ENCODE assay signal across 14 cellular contexts in the genomic region with DNA sequence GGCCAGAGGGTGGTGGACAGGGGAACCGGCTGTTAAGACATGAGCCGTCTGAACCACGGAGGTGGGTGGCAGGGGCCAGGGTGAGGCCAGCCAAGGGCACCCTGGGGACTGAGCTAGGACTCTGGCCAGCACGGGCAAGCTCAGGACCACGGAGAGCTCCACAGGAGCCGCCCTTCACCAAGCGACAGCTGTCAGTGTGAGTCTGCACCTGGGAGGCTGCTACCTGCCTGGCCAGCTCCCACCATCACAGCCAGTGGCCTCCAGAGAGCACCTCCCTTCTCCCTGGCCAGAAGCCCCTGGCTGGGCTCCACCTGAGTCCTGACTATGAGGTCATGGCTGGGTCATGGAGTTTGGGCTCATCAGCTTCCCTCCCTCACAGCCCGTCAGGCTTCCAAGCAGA. TPM values are rescaled to one million over a fixed set of nuclear protein-coding genes. Genes with fewer than 3 reads are reported as not detected.
DNase-seq lines count a peak whose midpoint lies in the region; ATAC-seq and TF ChIP-seq lines count a peak whose summit lies in the region.
"Had no signal": no experiment of that assay in that cellular context is flagged by ENCODE, and none has a peak within 500 bp of the region (broad histone marks: within the 10 kb centered on the region; RNA-seq: fewer than 3 reads in every experiment).

No MANE protein-coding gene starts in this region.

- no peaks in the 10 kb centered on the region for H4K20me1 ChIP-seq in hepatocyte (ENCODE audit: insufficient read depth, poor library complexity, severe bottlenecking)

- H2AFZ ChIP-seq in hepatocyte, result no peak overlapping the region

- intact Hi-C loops in Right ventricle myocardium inferior (cut with DNase I), result no loop called here
- intact Hi-C loops in cardiac septum (cut with DNase I), result no loop called here
- intact Hi-C loops in thyroid gland (cut with DNase I), result no loop called here

- no peaks in the 10 kb centered on the region for H3K4me1 Mint-ChIP-seq in activated CD4-positive, alpha-beta T cell treated with anti-CD3 and anti-CD28 coated beads, Interleukin-2, amount 10 ng/mL, durations not matched to agents 7 days and 5 days

- H3K27ac ChIP-seq in hepatocyte (no peak overlapping the region), thyroid gland (no peak overlapping the region)
- H3K27ac ChIP-seq: KMS-11, upper lobe of left lung had no signal

- H3K4me1 ChIP-seq in hepatocyte (ENCODE audit: insufficient read depth) (peaks cover 31% of the 10 kb centered on the region), thyroid gland (no peaks in the 10 kb centered on the region)

- H3K27me3 ChIP-seq in hepatocyte (no peaks in the 10 kb centered on the region), thyroid gland (no peaks in the 10 kb centered on the region)
- H3K27me3 ChIP-seq: upper lobe of left lung had no signal

- peaks cover 53% of the 10 kb centered on the region for H3K79me2 ChIP-seq in hepatocyte

- no peak overlapping the region for H3K4me3 ChIP-seq in hepatocyte
- H3K4me3 ChIP-seq in thyroid gland (replicated peaks in 1 of 3), result no peak overlapping the region
- H3K4me3 ChIP-seq: upper lobe of left lung had no signal

- H3K36me3 ChIP-seq in hepatocyte (replicated peaks; ENCODE audit: insufficient read depth, low read depth) (no peaks in the 10 kb centered on the region), thyroid gland (no peaks in the 10 kb centered on the region)

- no peak overlapping the region for H3K4me2 ChIP-seq in hepatocyte
- H3K4me2 ChIP-seq: KMS-11 had no signal

- H3K27me3 Mint-ChIP-seq in activated CD4-positive, alpha-beta T cell treated with anti-CD3 and anti-CD28 coated beads, Interleukin-2, amount 10 ng/mL, durations not matched to agents 7 days and 5 days, result no peaks in the 10 kb centered on the region

- DNase-seq in Right ventricle myocardium inferior (ENCODE audit: missing footprints), result peak; percentile 31
- no peak for DNase-seq in cardiac septum (ENCODE audit: low spot score)
- DNase-seq in activated CD4-positive, alpha-beta T cell treated with anti-CD3 and anti-CD28 coated beads, Interleukin-2, amount 10 ng/mL, durations not matched to agents 7 days and 5 days, result peak; percentile 42
- peak; percentile 71 for DNase-seq in hepatocyte (ENCODE audit: low spot score)
- DNase-seq in thyroid gland, result peak; percentile 50 to 58
- no peak for DNase-seq in NCI-H2227 treated with DMSO at 0.1 percent for 48 hours (lab: John Stamatoyannopoulos, UW)
- DNase-seq in COLO668 (lab: John Stamatoyannopoulos, UW; ENCODE audit: unreplicated experiment), result no peak
- DNase-seq in GM19240 (ENCODE audit: insufficient read length, low spot score), result no peak
- DNase-seq: activated effector memory CD4-positive, alpha-beta T cell treated with anti-CD3 and anti-CD28 coated beads, Interleukin-2, amount 50 U/mL, for 16 hours; effector CD4-positive, alpha-beta T cell; NCI-H526 treated with DMSO at 0.1 percent for 48 hours; upper lobe of left lung had no signal

- H3K4me3 Mint-ChIP-seq in activated CD4-positive, alpha-beta T cell treated with anti-CD3 and anti-CD28 coated beads, Interleukin-2, amount 10 ng/mL, durations not matched to agents 7 days and 5 days, result no peak overlapping the region
- H3K4me3 Mint-ChIP-seq: T-helper 2 cell treated with Interferon-gamma antibody and Interleukin-4, amounts not matched to agents 5 μg/mL and 100 μg/mL, for 36 hours had no signal

- no peaks in the 10 kb centered on the region for H3K9me3 ChIP-seq in hepatocyte (ENCODE audit: low read depth)
- H3K9me3 ChIP-seq in thyroid gland, result no peaks in the 10 kb centered on the region
- H3K9me3 ChIP-seq: upper lobe of left lung had no signal

- TF ChIP-seq POLR2A in thyroid gland (IDR thresholded peaks at IDR 0.05), result no peak

- H3K9me2 ChIP-seq in hepatocyte (replicated peaks; ENCODE audit: insufficient read depth), result no peaks in the 10 kb centered on the region

- ATAC-seq in Right ventricle myocardium inferior, result peak; percentile 46

- TF ChIP-seq CTCF in hepatocyte (IDR thresholded peaks at IDR 0.05; ENCODE audit: poor library complexity), result no peak
- TF ChIP-seq CTCF in thyroid gland (IDR thresholded peaks at IDR 0.05), result no peak

- POLR2A ChIA-PET in activated CD4-positive, alpha-beta T cell treated with anti-CD3 and anti-CD28 coated beads, Interleukin-2, amount 10 ng/mL, durations not matched to agents 7 days and 5 days (lab: Charles Lee), result no interaction called here

- CTCF ChIA-PET in activated CD4-positive, alpha-beta T cell treated with anti-CD3 and anti-CD28 coated beads, Interleukin-2, amount 10 ng/mL, durations not matched to agents 7 days and 5 days (lab: Charles Lee), result interaction anchor here (0.8 to 2.4 kb wide), 7 partner anchors 12 to 557 kb away, joined by 3 to 7 read pairs (median 3); no protein-coding TSS in a partner anchor

- no peaks in the 10 kb centered on the region for H3K9me3 Mint-ChIP-seq in activated CD4-positive, alpha-beta T cell treated with anti-CD3 and anti-CD28 coated beads, Interleukin-2, amount 10 ng/mL, durations not matched to agents 7 days and 5 days
- H3K9me3 Mint-ChIP-seq: T-helper 2 cell treated with Interferon-gamma antibody and Interleukin-4, amounts not matched to agents 5 μg/mL and 100 μg/mL, for 36 hours had no signal

- WGBS in hepatocyte (ENCODE audit: low lambda C conversion rate, missing lambda C conversion rate), result 50% methylated on average over 8 of the region's 8 CpGs
- 31 to 39% methylated on average over 5 of the region's 8 CpGs for WGBS in thyroid gland, 2 donors

- no peaks in the 10 kb centered on the region for H3K36me3 Mint-ChIP-seq in activated CD4-positive, alpha-beta T cell treated with anti-CD3 and anti-CD28 coated beads, Interleukin-2, amount 10 ng/mL, durations not matched to agents 7 days and 5 days (ENCODE audit: low read depth)

- H3K27ac Mint-ChIP-seq in activated CD4-positive, alpha-beta T cell treated with anti-CD3 and anti-CD28 coated beads, Interleukin-2, amount 10 ng/mL, durations not matched to agents 7 days and 5 days, result no peak overlapping the region
- H3K27ac Mint-ChIP-seq: T-helper 2 cell treated with Interferon-gamma antibody and Interleukin-4, amounts not matched to agents 5 μg/mL and 100 μg/mL, for 36 hours had no signal

RNA-seq across cellular contexts. Expression of gene MGAT3, which starts 21.6 kb away (rescaled TPM):
- total RNA-seq in Right ventricle myocardium inferior, result 5.9 TPM
- 24.1 TPM for total RNA-seq in cardiac septum
- 10 to 100 TPM; 12.8 to 15.5 TPM for total RNA-seq in activated CD4-positive, alpha-beta T cell treated with anti-CD3 and anti-CD28 coated beads, Interleukin-2, amount 10 ng/mL, durations not matched to agents 7 days and 5 days
- total RNA-seq in hepatocyte, result 20.0 and 22.3 TPM in 2 replicates
- polyA plus RNA-seq in hepatocyte, result 5.5 and 7.0 TPM in 2 replicates
- 1 to 10 TPM in 2 of 4 donors, under 1 TPM in 2; 0.45 to 1.6 (median 0.90) TPM for total RNA-seq in thyroid gland

RNA-seq across cellular contexts. Expression of gene MIEF1, which starts 23.6 kb away (rescaled TPM):
- total RNA-seq in Right ventricle myocardium inferior (17.3 TPM), cardiac septum (19.4 TPM), hepatocyte (25.8 and 31.8 TPM in 2 replicates), thyroid gland (10 to 100 TPM; 21.4 to 30.5 (median 26.7) TPM)
- 10 to 100 TPM; 34.8 to 40.0 TPM for total RNA-seq in activated CD4-positive, alpha-beta T cell treated with anti-CD3 and anti-CD28 coated beads, Interleukin-2, amount 10 ng/mL, durations not matched to agents 7 days and 5 days
- 17.5 and 22.2 TPM in 2 replicates for polyA plus RNA-seq in hepatocyte

RNA-seq across cellular contexts. Expression of gene ATF4, which starts 41.9 kb away (rescaled TPM):
- total RNA-seq in Right ventricle myocardium inferior (204 TPM), cardiac septum (177 TPM), hepatocyte (231 and 271 TPM in 2 replicates), thyroid gland (100 to 1,000 TPM; 173 to 273 (median 210) TPM)
- 100 to 1,000 TPM; 372 to 437 TPM for total RNA-seq in activated CD4-positive, alpha-beta T cell treated with anti-CD3 and anti-CD28 coated beads, Interleukin-2, amount 10 ng/mL, durations not matched to agents 7 days and 5 days
- polyA plus RNA-seq in hepatocyte, result 144 and 170 TPM in 2 replicates

RNA-seq across cellular contexts. Expression of gene RPS19BP1, which starts 54.1 kb away (rescaled TPM):
- 61.9 TPM for total RNA-seq in Right ventricle myocardium inferior
- total RNA-seq in cardiac septum, result 43.7 TPM
- 10 to 100 TPM; 51.8 to 69.3 TPM for total RNA-seq in activated CD4-positive, alpha-beta T cell treated with anti-CD3 and anti-CD28 coated beads, Interleukin-2, amount 10 ng/mL, durations not matched to agents 7 days and 5 days
- 82.9 and 84.0 TPM in 2 replicates for total RNA-seq in hepatocyte
- 117 and 118 TPM in 2 replicates for polyA plus RNA-seq in hepatocyte
- 100 to 1,000 TPM; 120 to 243 (median 171) TPM for total RNA-seq in thyroid gland

Comparison
In these comparisons a context has a peak if more than half of its experiments do, and no peak if none do; other contexts are left out.
1. DNase-seq: peak in Right ventricle myocardium inferior (single experiment), activated CD4-positive, alpha-beta T cell treated with anti-CD3 and anti-CD28 coated beads, Interleukin-2, amount 10 ng/mL, durations not matched to agents 7 days and 5 days (single experiment), hepatocyte (single experiment) and thyroid gland (2 of 2); none in cardiac septum (single experiment), NCI-H2227 treated with DMSO at 0.1 percent for 48 hours (single experiment), COLO668 (single experiment) and GM19240 (single experiment).